8 cellular contexts compared by ENCODE assay signal in genomic region chr2:231680284-231680991, GRCh38. TPM values are rescaled to one million over a fixed set of nuclear protein-coding genes. Genes with fewer than 3 reads are reported as not detected.
DNase-seq lines count a peak whose midpoint lies in the region; ATAC-seq and TF ChIP-seq lines count a peak whose summit lies in the region.

No MANE protein-coding gene starts in this region.

- H3K27ac Mint-ChIP-seq in activated CD4-positive, alpha-beta T cell treated with anti-CD3 and anti-CD28 coated beads, Interleukin-2, amount 10 ng/mL, durations not matched to agents 24 days and 14 days, result no peak overlapping the region
- no peak overlapping the region for H3K27ac Mint-ChIP-seq in activated CD4-positive, alpha-beta T cell treated with anti-CD3 and anti-CD28 coated beads for 36 hours
- peak overlapping the region; percentile 99 for H3K27ac Mint-ChIP-seq in progenitor cell of endocrine pancreas

- H3K4me3 ChIP-seq in OCI-LY3 (ENCODE audit: low read length), result peak overlapping the region; percentile 84
- peak overlapping the region; percentile 55 to 65 (median 57) for H3K4me3 ChIP-seq in esophagus muscularis mucosa

- TF ChIP-seq CTCF in OCI-LY3 (IDR thresholded peaks at IDR 0.05; ENCODE audit: low read depth, low read length) (no peak), esophagus muscularis mucosa (IDR thresholded peaks at IDR 0.05) (no peak), progenitor cell of endocrine pancreas (IDR thresholded peaks at IDR 0.05; ENCODE audit: unreplicated experiment) (no peak)

- no peaks in the 10 kb centered on the region for H3K36me3 ChIP-seq in OCI-LY3 (replicated peaks; ENCODE audit: low read depth, low read length)
- H3K36me3 ChIP-seq in esophagus muscularis mucosa, result no peaks in the 10 kb centered on the region

- H3K9me3 Mint-ChIP-seq in activated CD4-positive, alpha-beta T cell treated with anti-CD3 and anti-CD28 coated beads, Interleukin-2, amount 10 ng/mL, durations not matched to agents 24 days and 14 days, result no peaks in the 10 kb centered on the region
- no peaks in the 10 kb centered on the region for H3K9me3 Mint-ChIP-seq in activated CD4-positive, alpha-beta T cell treated with anti-CD3 and anti-CD28 coated beads for 36 hours (ENCODE audit: low read depth)
- H3K9me3 Mint-ChIP-seq in progenitor cell of endocrine pancreas (ENCODE audit: low read depth), result no peaks in the 10 kb centered on the region

- intact Hi-C loops in activated CD4-positive, alpha-beta T cell treated with anti-CD3 and anti-CD28 coated beads, Interleukin-2, amount 10 ng/mL, durations not matched to agents 24 days and 14 days (cut with micrococcal nuclease), result no loop called here
- intact Hi-C loops in activated CD4-positive, alpha-beta T cell treated with anti-CD3 and anti-CD28 coated beads for 36 hours (cut with DNase I, micrococcal nuclease), result no loop called here
- intact Hi-C loops in esophagus muscularis mucosa (cut with DNase I), result no loop called here

- no peak for TF ChIP-seq EP300 in esophagus muscularis mucosa (IDR thresholded peaks at IDR 0.05)

- H3K4me1 Mint-ChIP-seq in activated CD4-positive, alpha-beta T cell treated with anti-CD3 and anti-CD28 coated beads, Interleukin-2, amount 10 ng/mL, durations not matched to agents 24 days and 14 days, result peaks cover 4% of the 10 kb centered on the region
- H3K4me1 Mint-ChIP-seq in activated CD4-positive, alpha-beta T cell treated with anti-CD3 and anti-CD28 coated beads for 36 hours, result peaks cover 3% of the 10 kb centered on the region
- peaks cover 22% of the 10 kb centered on the region for H3K4me1 Mint-ChIP-seq in progenitor cell of endocrine pancreas (ENCODE audit: low read depth)

- H3K27ac ChIP-seq in OCI-LY3 (ENCODE audit: low read length), result peak overlapping the region; percentile 88
- peak overlapping the region; percentile 82 to 90 (median 88) for H3K27ac ChIP-seq in esophagus muscularis mucosa (replicated peaks in 1 of 4)

- no peaks in the 10 kb centered on the region for H3K9me3 ChIP-seq in OCI-LY3 (ENCODE audit: insufficient read depth, low read length)
- no peaks in the 10 kb centered on the region for H3K9me3 ChIP-seq in esophagus muscularis mucosa

- WGBS in esophagus muscularis mucosa, result 52% methylated on average over 34 of the region's 39 CpGs

- no peaks in the 10 kb centered on the region for H4K20me1 ChIP-seq in OCI-LY3 (ENCODE audit: insufficient read depth, low read length)

- H3K9ac ChIP-seq in OCI-LY3 (ENCODE audit: low read length), result peak overlapping the region; percentile 86

- POLR2A ChIA-PET in activated CD4-positive, alpha-beta T cell treated with anti-CD3 and anti-CD28 coated beads for 36 hours (lab: Charles Lee), result no interaction called here

- no peak for ATAC-seq in activated CD4-positive, alpha-beta T cell treated with anti-CD3 and anti-CD28 coated beads for 36 hours
- no peak for ATAC-seq in GM18505 (IDR thresholded peaks at IDR 0.05; ENCODE audit: unreplicated experiment)

- no peaks in the 10 kb centered on the region for H3K36me3 Mint-ChIP-seq in activated CD4-positive, alpha-beta T cell treated with anti-CD3 and anti-CD28 coated beads, Interleukin-2, amount 10 ng/mL, durations not matched to agents 24 days and 14 days (ENCODE audit: low read depth)
- no peaks in the 10 kb centered on the region for H3K36me3 Mint-ChIP-seq in activated CD4-positive, alpha-beta T cell treated with anti-CD3 and anti-CD28 coated beads for 36 hours (ENCODE audit: low read depth)
- no peaks in the 10 kb centered on the region for H3K36me3 Mint-ChIP-seq in progenitor cell of endocrine pancreas (ENCODE audit: insufficient read depth)

- peak; percentile 4 for TF ChIP-seq POLR2A in esophagus muscularis mucosa (IDR thresholded peaks at IDR 0.05; ENCODE audit: low read depth)
- TF ChIP-seq POLR2A in GM18505 (IDR thresholded peaks at IDR 0.05; ENCODE audit: borderline replicate concordance, extremely low read depth, insufficient read depth, insufficient read length), result no peak

- H3K4me3 Mint-ChIP-seq in activated CD4-positive, alpha-beta T cell treated with anti-CD3 and anti-CD28 coated beads, Interleukin-2, amount 10 ng/mL, durations not matched to agents 24 days and 14 days, result peak overlapping the region; percentile 30
- no peak overlapping the region for H3K4me3 Mint-ChIP-seq in activated CD4-positive, alpha-beta T cell treated with anti-CD3 and anti-CD28 coated beads for 36 hours
- H3K4me3 Mint-ChIP-seq in progenitor cell of endocrine pancreas (ENCODE audit: low read depth), result peak overlapping the region; percentile 78

- peaks cover 20% of the 10 kb centered on the region for H3K27me3 Mint-ChIP-seq in activated CD4-positive, alpha-beta T cell treated with anti-CD3 and anti-CD28 coated beads, Interleukin-2, amount 10 ng/mL, durations not matched to agents 24 days and 14 days
- H3K27me3 Mint-ChIP-seq in activated CD4-positive, alpha-beta T cell treated with anti-CD3 and anti-CD28 coated beads for 36 hours, result peaks cover 14% of the 10 kb centered on the region
- H3K27me3 Mint-ChIP-seq in progenitor cell of endocrine pancreas, result no peaks in the 10 kb centered on the region

- H3K79me2 ChIP-seq in OCI-LY3 (ENCODE audit: low read length), result peaks cover 4% of the 10 kb centered on the region; the same call in 1 of the 2 replicates

- H3K27me3 ChIP-seq in OCI-LY3 (ENCODE audit: low read depth, low read length) (no peaks in the 10 kb centered on the region), esophagus muscularis mucosa (no peaks in the 10 kb centered on the region)

- H2AFZ ChIP-seq in OCI-LY3 (ENCODE audit: low read depth, low read length), result no peak overlapping the region

- CTCF ChIA-PET in activated CD4-positive, alpha-beta T cell treated with anti-CD3 and anti-CD28 coated beads for 36 hours (lab: Charles Lee), result interaction anchor here (1.6 kb wide), 1 partner anchor 34 kb away, joined by 14 read pairs; no protein-coding TSS in a partner anchor

- H3K4me1 ChIP-seq in OCI-LY3 (ENCODE audit: low read length), result peaks cover 37% of the 10 kb centered on the region
- H3K4me1 ChIP-seq in esophagus muscularis mucosa, result peaks cover 13 to 45% (median 28%) of the 10 kb centered on the region in 4 donors

- DNase-seq in activated CD4-positive, alpha-beta T cell treated with anti-CD3 and anti-CD28 coated beads, Interleukin-2, amount 10 ng/mL, durations not matched to agents 24 days and 14 days, result no peak
- no peak for DNase-seq in activated CD4-positive, alpha-beta T cell treated with anti-CD3 and anti-CD28 coated beads for 36 hours
- DNase-seq in esophagus muscularis mucosa (ENCODE audit: extremely low spot score) (no peak), progenitor cell of endocrine pancreas (ENCODE audit: low spot score, unreplicated experiment) (peak; percentile 64), SKM-1 treated with dmso at 0.1 percent for 144 hours (lab: John Stamatoyannopoulos, UW; ENCODE audit: unreplicated experiment) (no peak), AML-193 (lab: John Stamatoyannopoulos, UW) (no peak)

- H3K4me2 ChIP-seq in OCI-LY3 (ENCODE audit: low read length), result peak overlapping the region; percentile 97

RNA-seq across cellular contexts. Expression of gene PTMA, which starts 27.9 kb away (rescaled TPM):
- total RNA-seq in activated CD4-positive, alpha-beta T cell treated with anti-CD3 and anti-CD28 coated beads, Interleukin-2, amount 10 ng/mL, durations not matched to agents 24 days and 14 days, result 2,376 and 2,379 TPM in 2 replicates
- 1,000 to 10,000 TPM; 2,106 to 2,969 TPM for total RNA-seq in activated CD4-positive, alpha-beta T cell treated with anti-CD3 and anti-CD28 coated beads for 36 hours
- total RNA-seq in esophagus muscularis mucosa, result 100 to 1,000 TPM; 571 to 894 (median 806) TPM
- 1,066 and 1,116 TPM in 2 replicates for total RNA-seq in progenitor cell of endocrine pancreas
